ENCODE assay signal across 8 cellular contexts in the genomic region with DNA sequence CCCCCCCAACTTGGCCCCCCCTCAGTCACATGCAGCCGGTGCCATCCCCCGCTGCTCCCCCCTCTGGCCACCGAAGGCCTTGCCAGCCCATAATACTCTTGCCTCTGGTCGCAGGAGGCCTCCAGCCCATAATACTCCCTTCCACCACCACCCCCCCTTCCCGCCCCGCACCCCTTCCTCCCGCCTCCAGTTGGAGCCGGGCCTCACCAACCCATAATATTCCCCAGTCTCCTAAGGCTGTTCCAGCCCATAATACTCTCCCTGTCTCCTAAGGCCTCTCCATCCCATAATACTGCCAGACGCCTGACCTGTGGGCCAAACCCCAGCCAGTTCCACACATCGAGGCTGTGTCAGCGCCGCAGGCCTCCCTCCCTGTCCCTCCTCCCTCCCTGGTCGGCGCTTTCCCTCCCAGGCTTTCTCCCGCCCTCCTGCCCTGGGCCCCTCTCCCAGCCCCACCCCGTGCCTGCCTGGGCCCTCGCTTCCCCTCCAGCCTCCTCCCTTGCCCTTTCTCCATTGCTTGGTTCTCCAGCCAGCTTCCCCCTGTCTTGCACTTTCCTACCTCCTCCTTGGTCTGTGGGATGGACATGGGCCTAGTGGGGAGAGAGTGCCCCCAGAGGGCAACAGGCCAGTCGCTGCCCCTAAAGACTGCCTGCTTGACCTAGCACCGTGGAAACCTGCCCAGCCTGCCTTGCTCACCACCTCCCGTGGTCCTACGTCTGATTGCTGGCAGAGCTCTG.
DNase-seq lines count a peak whose midpoint lies in the region; ATAC-seq lines count a peak whose summit lies in the region.

No MANE protein-coding gene starts in this region.

- H3K9me3 ChIP-seq in iPS-18c (ENCODE audit: control insufficient read depth, insufficient read depth, low read length) = no peaks in the 10 kb centered on the region

- peak; percentile 20 for DNase-seq in stimulated activated CD4-positive, alpha-beta T cell treated with anti-CD3 and anti-CD28 coated beads, Interleukin-4, amount 100 ng/mL, for 24 hours
- DNase-seq in stimulated activated CD4-positive, alpha-beta T cell treated with anti-CD3 and anti-CD28 coated beads, Interleukin-2, amount 100 ng/mL, for 24 hours = no peak
- DNase-seq in NCI-H1417 treated with DMSO at 0.1 percent for 48 hours (lab: John Stamatoyannopoulos, UW) (peak; percentile 98), SKM-1 (lab: John Stamatoyannopoulos, UW; ENCODE audit: unreplicated experiment) (peak; percentile 75), retina (peak; percentile 92)
- DNase-seq in central memory CD4-positive, alpha-beta T cell = peak; percentile 41

- ATAC-seq in HG03378 (IDR thresholded peaks at IDR 0.05; ENCODE audit: unreplicated experiment) = no peak

- H3K4me3 ChIP-seq in iPS-18c (ENCODE audit: insufficient read depth, low read depth, low read length) = peak overlapping the region; percentile 15; the same call in 1 of the 2 replicates

Comparison
In these comparisons a context has a peak if more than half of its experiments do, and no peak if none do; other contexts are left out.
1. DNase-seq: peak in stimulated activated CD4-positive, alpha-beta T cell treated with anti-CD3 and anti-CD28 coated beads, Interleukin-4, amount 100 ng/mL, for 24 hours (single experiment), NCI-H1417 treated with DMSO at 0.1 percent for 48 hours (single experiment), SKM-1 (single experiment), central memory CD4-positive, alpha-beta T cell (single experiment) and retina (single experiment); none in stimulated activated CD4-positive, alpha-beta T cell treated with anti-CD3 and anti-CD28 coated beads, Interleukin-2, amount 100 ng/mL, for 24 hours (0 of 2).